ENCODE assay signal across 9 cellular contexts in genomic region chr11:45658292-45658991, GRCh38. TPM values are rescaled to one million over a fixed set of nuclear protein-coding genes. Genes with fewer than 3 reads are reported as not detected.
DNase-seq lines count a peak whose midpoint lies in the region; ATAC-seq and TF ChIP-seq lines count a peak whose summit lies in the region.
"Had no signal": no experiment of that assay in that cellular context is flagged by ENCODE, and none has a peak within 500 bp of the region (broad histone marks: within the 10 kb centered on the region; RNA-seq: fewer than 3 reads in every experiment).

No MANE protein-coding gene starts in this region.

- peak; percentile 73 to 80 for ATAC-seq in stimulated activated naive B cell treated with anti-CD40 and anti-IgM and Interleukin-4, amounts not matched to agents 10 μg/mL and 1 μg/mL and 100 μg/mL, for 72 hours (replicated peaks)
- no peak for ATAC-seq in HG03025 (IDR thresholded peaks at IDR 0.05; ENCODE audit: low FRiP score, unreplicated experiment)

- peak; percentile 18 for DNase-seq in HFFc6
- peak; percentile 73 for DNase-seq in astrocyte of the hippocampus (ENCODE audit: low read depth, low spot score)
- DNase-seq in iris pigment epithelial cell (ENCODE audit: low read depth), result peak; percentile 83
- no peak for DNase-seq in stimulated activated naive B cell treated with anti-CD40 and anti-IgM and Interleukin-4, amounts not matched to agents 10 μg/mL and 1 μg/mL and 100 μg/mL, for 72 hours
- DNase-seq in SW 1271 (lab: John Stamatoyannopoulos, UW), result no peak
- DNase-seq in HuH-7 (ENCODE audit: low spot score), result no peak
- no peak for DNase-seq in HUDEP-2 (lab: John Stamatoyannopoulos, UW; ENCODE audit: unreplicated experiment in 76 of 76)

- no peak for TF ChIP-seq CTCF in HFFc6 (IDR thresholded peaks at IDR 0.05)

- H3K4me1 Mint-ChIP-seq in HFFc6 (ENCODE audit: low read depth), result peaks cover 28% of the 10 kb centered on the region
- peaks cover 6 to 7% of the 10 kb centered on the region in 2 donors for H3K4me1 Mint-ChIP-seq in stimulated activated naive B cell treated with anti-CD40 and anti-IgM and Interleukin-4, amounts not matched to agents 10 μg/mL and 1 μg/mL and 100 μg/mL, for 72 hours

- H3K27ac Mint-ChIP-seq in HFFc6, result no peak overlapping the region
- H3K27ac Mint-ChIP-seq in stimulated activated naive B cell treated with anti-CD40 and anti-IgM and Interleukin-4, amounts not matched to agents 10 μg/mL and 1 μg/mL and 100 μg/mL, for 72 hours, result no peak overlapping the region
- H3K27ac Mint-ChIP-seq: activated naive CD8-positive, alpha-beta T cell had no signal

- H3K36me3 Mint-ChIP-seq in HFFc6 (ENCODE audit: low read depth), result no peaks in the 10 kb centered on the region
- no peaks in the 10 kb centered on the region for H3K36me3 Mint-ChIP-seq in stimulated activated naive B cell treated with anti-CD40 and anti-IgM and Interleukin-4, amounts not matched to agents 10 μg/mL and 1 μg/mL and 100 μg/mL, for 72 hours
- H3K36me3 Mint-ChIP-seq: activated naive CD8-positive, alpha-beta T cell had no signal

- H3K9me3 Mint-ChIP-seq in HFFc6, result no peaks in the 10 kb centered on the region
- no peaks in the 10 kb centered on the region for H3K9me3 Mint-ChIP-seq in stimulated activated naive B cell treated with anti-CD40 and anti-IgM and Interleukin-4, amounts not matched to agents 10 μg/mL and 1 μg/mL and 100 μg/mL, for 72 hours

- H3K4me3 Mint-ChIP-seq in HFFc6, result no peak overlapping the region
- no peak overlapping the region for H3K4me3 Mint-ChIP-seq in stimulated activated naive B cell treated with anti-CD40 and anti-IgM and Interleukin-4, amounts not matched to agents 10 μg/mL and 1 μg/mL and 100 μg/mL, for 72 hours
- H3K4me3 Mint-ChIP-seq: activated naive CD8-positive, alpha-beta T cell had no signal

- peaks cover 9% of the 10 kb centered on the region for H3K27me3 Mint-ChIP-seq in HFFc6 (ENCODE audit: insufficient read depth)
- peaks cover 59 to 83% of the 10 kb centered on the region in 2 donors for H3K27me3 Mint-ChIP-seq in stimulated activated naive B cell treated with anti-CD40 and anti-IgM and Interleukin-4, amounts not matched to agents 10 μg/mL and 1 μg/mL and 100 μg/mL, for 72 hours

RNA-seq across cellular contexts. Expression of gene CHST1, which starts 7.0 kb away (rescaled TPM):
- total RNA-seq in HFFc6 (2021; fragmentation: NEBNext Ultra II Directional; extraction: Animal tissue kit (Norgen Biotek cat#: 25700)), result under 1 TPM in 3 of 6 experiments, not detected in 3; 0.09 to 0.14 (median 0.12) TPM

Comparison
In these comparisons a context has a peak if more than half of its experiments do, and no peak if none do; other contexts are left out.
1. DNase-seq: peak in HFFc6 (single experiment), astrocyte of the hippocampus (single experiment) and iris pigment epithelial cell (single experiment); none in stimulated activated naive B cell treated with anti-CD40 and anti-IgM and Interleukin-4, amounts not matched to agents 10 μg/mL and 1 μg/mL and 100 μg/mL, for 72 hours (single experiment), SW 1271 (0 of 2), HuH-7 (single experiment) and HUDEP-2 (0 of 76).